ENCODE assay signal across 8 cellular contexts in genomic region chr11:62124186-62125113, GRCh38.
DNase-seq lines count a peak whose midpoint lies in the region; ATAC-seq, FAIRE-seq and TF ChIP-seq lines count a peak whose summit lies in the region.

No MANE protein-coding gene starts in this region.

- peak; percentile 18 for ATAC-seq in HG03045 (IDR thresholded peaks at IDR 0.05; ENCODE audit: unreplicated experiment)
- no peak for ATAC-seq in stimulated activated naive CD8-positive, alpha-beta T cell treated with anti-CD3 and anti-CD28 coated beads, Interleukin-15, Interleukin-2, amounts not matched to agents 100 U/mL and 50 U/mL, for 24 hours

- FAIRE-seq in RCC 7860 (lab: Jason Lieb, UNC), result no peak

- DNase-seq in AG08396 (ENCODE audit: low spot score) (peak; percentile 56), GM13977 (ENCODE audit: low spot score) (peak; percentile 69), RCC 7860 (ENCODE audit: low spot score) (peak; percentile 28), cerebellar cortex (ENCODE audit: low spot score) (peak; percentile 32), left kidney (ENCODE audit: low read depth, low spot score) (peak; percentile 75), NCI-H2107 (lab: John Stamatoyannopoulos, UW) (no peak)
- peak; percentile 60 for DNase-seq in stimulated activated naive CD8-positive, alpha-beta T cell treated with anti-CD3 and anti-CD28 coated beads, Interleukin-15, Interleukin-2, amounts not matched to agents 100 U/mL and 50 U/mL, for 24 hours

- TF ChIP-seq CTCF in GM13977 (IDR thresholded peaks at IDR 0.05; ENCODE audit: extremely low read depth, insufficient read depth, missing control alignments), result no peak

- in situ Hi-C loops in GM13977 (cut with MboI; ENCODE audit: low pct_unique_long_range_greater_than_20kb, low sequenced_read_pairs, unreplicated experiment), result no loop called here
